12 cellular contexts compared by ENCODE assay signal in the genomic region with DNA sequence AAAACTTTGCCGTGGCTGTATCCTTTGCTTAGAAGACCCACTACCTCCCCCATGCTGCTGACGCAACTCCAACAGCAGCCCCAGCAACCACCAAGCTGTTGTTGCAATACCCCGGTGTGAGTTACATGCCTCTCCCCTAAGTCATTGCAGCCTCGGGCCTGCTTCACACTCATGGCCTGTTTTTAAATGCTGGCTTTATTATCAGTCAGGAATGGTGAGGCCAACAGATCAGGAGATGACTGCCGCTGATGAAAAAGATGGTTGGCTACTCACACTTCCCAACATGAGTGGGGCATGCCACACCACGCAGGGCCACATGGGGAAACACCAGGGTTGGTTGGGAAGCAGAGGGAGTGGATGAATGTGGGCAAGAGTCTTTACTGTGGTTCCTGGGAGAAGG.
DNase-seq lines count a peak whose midpoint lies in the region; ATAC-seq, FAIRE-seq and TF ChIP-seq lines count a peak whose summit lies in the region.
"Had no signal": no experiment of that assay in that cellular context is flagged by ENCODE, and none has a peak within 500 bp of the region (broad histone marks: within the 10 kb centered on the region; RNA-seq: fewer than 3 reads in every experiment).

No MANE protein-coding gene starts in this region.

- H3K4me2 ChIP-seq in hepatocyte, result no peak overlapping the region

- H3K27ac ChIP-seq in hepatocyte, result no peak overlapping the region
- H3K27ac ChIP-seq: psoas muscle, WERI-Rb-1 had no signal

- DNase-seq in AG20443 (ENCODE audit: low spot score) (peak; percentile 85), HTR-8/SVneo (ENCODE audit: insufficient read length, low spot score) (peak; percentile 34), adipocyte (ENCODE audit: low read depth) (peak; percentile 86), hepatocyte (ENCODE audit: low spot score) (peak; percentile 39), Ammon's horn (ENCODE audit: low spot score) (no peak), NCI-H2196 (lab: John Stamatoyannopoulos, UW; ENCODE audit: unreplicated experiment) (no peak)
- no peak for DNase-seq in activated effector memory CD4-positive, alpha-beta T cell treated with anti-CD3 and anti-CD28 coated beads, Interleukin-2, amount 50 U/mL, for 16 hours
- DNase-seq: NCI-H1436 treated with DMSO at 0.1 percent for 48 hours, NCI-H69, psoas muscle, WERI-Rb-1 had no signal

- FAIRE-seq in HTR-8/SVneo (lab: Jason Lieb, UNC), result peak; percentile 68

- WGBS in hepatocyte (ENCODE audit: low lambda C conversion rate, missing lambda C conversion rate), result 75% methylated on average over 6 of the region's 6 CpGs

- no peak overlapping the region for H3K4me3 ChIP-seq in adipocyte (ENCODE audit: low read length)
- H3K4me3 ChIP-seq in hepatocyte, result no peak overlapping the region
- H3K4me3 ChIP-seq: psoas muscle had no signal

- no peaks in the 10 kb centered on the region for H4K20me1 ChIP-seq in hepatocyte (ENCODE audit: insufficient read depth, poor library complexity, severe bottlenecking)

- H3K4me1 ChIP-seq in adipocyte (ENCODE audit: control insufficient read depth, insufficient read depth, low read length) (peaks cover 28% of the 10 kb centered on the region), hepatocyte (ENCODE audit: insufficient read depth) (no peaks in the 10 kb centered on the region)
- H3K4me1 ChIP-seq: psoas muscle had no signal

- H3K27me3 ChIP-seq in adipocyte (replicated peaks; ENCODE audit: control insufficient read depth, insufficient read depth, low read length) (peaks cover 24% of the 10 kb centered on the region), hepatocyte (no peaks in the 10 kb centered on the region)

- peaks cover 6% of the 10 kb centered on the region for H3K9me3 ChIP-seq in adipocyte (ENCODE audit: control insufficient read depth, low read length)
- no peaks in the 10 kb centered on the region for H3K9me3 ChIP-seq in hepatocyte (ENCODE audit: low read depth)
- H3K9me3 ChIP-seq: psoas muscle had no signal

- no peak overlapping the region for H2AFZ ChIP-seq in hepatocyte

- no peaks in the 10 kb centered on the region for H3K79me2 ChIP-seq in hepatocyte

- TF ChIP-seq CTCF in hepatocyte (IDR thresholded peaks at IDR 0.05; ENCODE audit: poor library complexity), result no peak

- ATAC-seq in GM19452 (IDR thresholded peaks at IDR 0.05; ENCODE audit: unreplicated experiment), result no peak
- ATAC-seq: psoas muscle had no signal

- H3K36me3 ChIP-seq in adipocyte (ENCODE audit: control insufficient read depth, insufficient read depth, low read length, severe bottlenecking), result no peaks in the 10 kb centered on the region
- no peaks in the 10 kb centered on the region for H3K36me3 ChIP-seq in hepatocyte (replicated peaks; ENCODE audit: insufficient read depth, low read depth)
- H3K36me3 ChIP-seq: WERI-Rb-1 had no signal

- no peaks in the 10 kb centered on the region for H3K9me2 ChIP-seq in hepatocyte (replicated peaks; ENCODE audit: insufficient read depth)

- no peak overlapping the region for H3K9ac ChIP-seq in adipocyte (ENCODE audit: low read length)

Comparison
In these comparisons a context has a peak if more than half of its experiments do, and no peak if none do; other contexts are left out.
1. DNase-seq: peak in AG20443 (single experiment), HTR-8/SVneo (single experiment), adipocyte (single experiment) and hepatocyte (single experiment); none in activated effector memory CD4-positive, alpha-beta T cell treated with anti-CD3 and anti-CD28 coated beads, Interleukin-2, amount 50 U/mL, for 16 hours (single experiment), Ammon's horn (single experiment) and NCI-H2196 (single experiment).